In the genomic region with DNA sequence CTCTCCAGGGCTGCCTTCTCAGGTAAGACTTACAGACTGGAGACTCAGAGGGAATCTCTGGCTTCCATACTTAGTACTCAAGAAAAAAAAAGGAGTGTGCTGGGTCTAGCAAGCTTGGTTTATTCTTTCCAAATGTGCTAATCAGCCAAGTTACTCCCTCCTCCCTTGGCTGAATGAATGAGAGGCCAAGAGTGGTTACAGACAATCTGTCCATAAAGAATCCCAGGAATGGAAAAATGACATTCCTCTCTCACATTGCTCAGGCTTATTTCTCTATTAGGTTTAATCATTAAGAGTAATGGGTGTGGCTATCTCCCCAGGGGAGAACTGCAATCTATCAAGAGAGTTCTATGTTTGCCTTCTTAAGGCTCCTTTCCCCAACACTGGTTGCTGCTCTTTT, we compare ENCODE assay signal across 21 cellular contexts.
A peak's percentile ranks its signal among the peaks of the same experiment; 100 is the strongest.
DNase-seq lines count a peak whose midpoint lies in the region; ATAC-seq, FAIRE-seq and TF ChIP-seq lines count a peak whose summit lies in the region.
"Had no signal": no experiment of that assay in that cellular context is flagged by ENCODE, and none has a peak within 500 bp of the region (broad histone marks: within the 10 kb centered on the region; RNA-seq: fewer than 3 reads in every experiment).

No MANE protein-coding gene starts in this region.

- H3K79me2 ChIP-seq in SK-N-SH (ENCODE audit: insufficient read depth) (no peaks in the 10 kb centered on the region), HepG2 (ENCODE audit: insufficient read depth, low read length) (no peaks in the 10 kb centered on the region)

- in situ Hi-C loops in HepG2 (cut with HindIII; ENCODE audit: extremely low pct_ligation_motif_present, low pct_unique_long_range_greater_than_20kb): no loop called here

- peaks cover 0 to 22% of the 10 kb centered on the region in 2 experiments; a peak in 2 of 4 replicates for H3K4me1 ChIP-seq in SK-N-SH (ENCODE audit: control insufficient read depth in 1 of 2, insufficient read depth in 2 of 2, low read depth in 1 of 2, low read length in 1 of 2)
- H3K4me1 ChIP-seq in upper lobe of right lung: no peaks in the 10 kb centered on the region
- H3K4me1 ChIP-seq in right atrium auricular region: no peaks in the 10 kb centered on the region
- H3K4me1 ChIP-seq in HepG2 (ENCODE audit: insufficient read depth, low read length): no peaks in the 10 kb centered on the region
- H3K4me1 ChIP-seq: psoas muscle, uterus had no signal

- H3K27me3 ChIP-seq in SK-N-SH (ENCODE audit: insufficient read depth) (no peaks in the 10 kb centered on the region), upper lobe of right lung (no peaks in the 10 kb centered on the region), right atrium auricular region (no peaks in the 10 kb centered on the region), HepG2 (ENCODE audit: control insufficient read depth in 1 of 2, insufficient read depth in 2 of 2, low read length in 2 of 2) (no peaks in the 10 kb centered on the region)
- H3K27me3 ChIP-seq: uterus had no signal

- H3K4me3 ChIP-seq in SK-N-SH (ENCODE audit: low read depth in 2 of 2, low read length in 1 of 2) (no peak overlapping the region), choroid plexus epithelial cell (ENCODE audit: low read depth, low read length) (no peak overlapping the region), upper lobe of right lung (no peak overlapping the region), right atrium auricular region (no peak overlapping the region), HepG2 (replicated peaks in 1 of 3; ENCODE audit: insufficient read depth in 1 of 3, low read depth in 2 of 3, low read length in 3 of 3) (no peak overlapping the region)
- H3K4me3 ChIP-seq: GM12878, psoas muscle, uterus had no signal

- no peaks in the 10 kb centered on the region for H3F3A ChIP-seq in SK-N-SH (replicated peaks; ENCODE audit: insufficient read depth)

- H3K9ac ChIP-seq in SK-N-SH: no peak overlapping the region
- H3K9ac ChIP-seq in HepG2 (ENCODE audit: insufficient read depth, low read depth, low read length): no peak overlapping the region

- POLR2A ChIA-PET in SK-N-SH (lab: Yijun Ruan, JAX) (no interaction called here), HepG2 (lab: Yijun Ruan, JAX) (no interaction called here)

- DNase-seq in SK-N-SH (no peak), choroid plexus epithelial cell (ENCODE audit: low read depth) (peak; percentile 4), kidney glomerular epithelial cell (lab: John Stamatoyannopoulos, UW) (peak; percentile 95), upper lobe of right lung (no peak), right atrium auricular region (ENCODE audit: low spot score) (no peak), HepG2 (ENCODE audit: low spot score) (no peak), H54 (ENCODE audit: insufficient read length, low spot score) (no peak)
- DNase-seq: 8988T; activated CD4-positive, alpha-beta T cell treated with anti-CD3 and anti-CD28 coated beads for 4 hours; activated naive CD8-positive, alpha-beta T cell treated with anti-CD3 and anti-CD28 coated beads, Interleukin-2, amount 10 ng/mL, durations not matched to agents 7 days and 5 days; DMS 273 treated with DMSO at 0.1 percent for 48 hours; head of caudate nucleus; NCI-H187; NCI-H510A; psoas muscle; uterus had no signal

- no peak for TF ChIP-seq CTCF in SK-N-SH (IDR thresholded peaks at IDR 0.05)
- TF ChIP-seq CTCF in choroid plexus epithelial cell (conservative IDR thresholded peaks at IDR 0.05; ENCODE audit: low read depth, low read length): no peak
- no peak for TF ChIP-seq CTCF in upper lobe of right lung (IDR thresholded peaks at IDR 0.05)
- TF ChIP-seq CTCF in right atrium auricular region (IDR thresholded peaks at IDR 0.05): no peak
- TF ChIP-seq CTCF in HepG2 (CRISPR knock-in tag; IDR thresholded peaks at IDR 0.05): no peak

- H2AFZ ChIP-seq in SK-N-SH (ENCODE audit: low read depth) (no peak overlapping the region), HepG2 (ENCODE audit: low read length) (no peak overlapping the region)

- peak; percentile 88 for ATAC-seq in SK-N-SH treated with all-trans-retinoic acid at 6 μM for 48 hours
- peak; percentile 71 for ATAC-seq in upper lobe of right lung
- ATAC-seq in HepG2: no peak
- ATAC-seq: GM12878, psoas muscle had no signal

- CTCF ChIA-PET in SK-N-SH (lab: Yijun Ruan, JAX) (interaction anchor here (1.1 kb wide), 1 partner anchor 137 kb away, joined by 5 read pairs; no protein-coding TSS in a partner anchor), HepG2 (lab: Yijun Ruan, JAX; ENCODE audit: low intra/inter-chr PET ratio, low total read pairs) (no interaction called here)

- H3K27ac ChIP-seq in SK-N-SH (ENCODE audit: low read depth in 2 of 2, low read length in 1 of 2): peak overlapping the region in 1 of 2 experiments; percentile 69; a peak in 2 of 4 replicates
- no peak overlapping the region for H3K27ac ChIP-seq in upper lobe of right lung
- no peak overlapping the region for H3K27ac ChIP-seq in right atrium auricular region
- no peak overlapping the region for H3K27ac ChIP-seq in HepG2 (ENCODE audit: extremely low read length, insufficient read depth, low read length)
- H3K27ac ChIP-seq: HL-60, psoas muscle, uterus had no signal

- TF ChIP-seq RAD21 in SK-N-SH (IDR thresholded peaks at IDR 0.05; ENCODE audit: low read length) (no peak), HepG2 (CRISPR knock-in tag; IDR thresholded peaks at IDR 0.05) (no peak)

- no TSS peak for BruUV-seq in HepG2 (replicated peaks; lab: Mats Ljungman, UMichigan)

- FAIRE-seq in HepG2 (lab: Jason Lieb, UNC): no peak
- FAIRE-seq in H54 (lab: Jason Lieb, UNC): no peak
- FAIRE-seq: endothelial cell of umbilical vein, GM12878, TTC549 had no signal

- TF ChIP-seq EP300 in SK-N-SH (IDR thresholded peaks at IDR 0.05; ENCODE audit: borderline replicate concordance in 1 of 2, low read depth in 1 of 2, low read length in 1 of 2): no peak
- no peak for TF ChIP-seq EP300 in HepG2 (IDR thresholded peaks at IDR 0.05; ENCODE audit: low read depth in 2 of 2, low read length in 2 of 2)
- no peak for TF ChIP-seq EP300 in HepG2 (CRISPR knock-in tag; IDR thresholded peaks at IDR 0.05; ENCODE audit: borderline replicate concordance)

- H3K9me2 ChIP-seq in SK-N-SH: no peaks in the 10 kb centered on the region

- TF ChIP-seq POLR2A in HepG2 (IDR thresholded peaks at IDR 0.05; ENCODE audit: insufficient read depth in 1 of 2, low read depth in 2 of 2, low read length in 2 of 2): no peak
- TF ChIP-seq POLR2A in H54 (IDR thresholded peaks at IDR 0.05; ENCODE audit: low read depth, low read length): no peak

- no peaks in the 10 kb centered on the region for H4K20me1 ChIP-seq in SK-N-SH (ENCODE audit: insufficient read depth)
- no peaks in the 10 kb centered on the region for H4K20me1 ChIP-seq in HepG2 (ENCODE audit: insufficient read depth, low read length)

- intact Hi-C loops in upper lobe of right lung (cut with DNase I) (no loop called here), HepG2 (cut with micrococcal nuclease; ENCODE audit: unreplicated experiment) (no loop called here)

- no peaks in the 10 kb centered on the region for H3K36me3 ChIP-seq in SK-N-SH (replicated peaks in 1 of 2; ENCODE audit: control insufficient read depth in 1 of 2, insufficient read depth in 2 of 2, low read length in 1 of 2)
- no peaks in the 10 kb centered on the region for H3K36me3 ChIP-seq in upper lobe of right lung
- no peaks in the 10 kb centered on the region for H3K36me3 ChIP-seq in right atrium auricular region
- H3K36me3 ChIP-seq in HepG2 (replicated peaks in 1 of 2; ENCODE audit: control insufficient read depth in 1 of 2, insufficient read depth in 2 of 2, low read length in 2 of 2): no peaks in the 10 kb centered on the region
- H3K36me3 ChIP-seq: uterus had no signal

- H3K4me2 ChIP-seq in SK-N-SH (no peak overlapping the region), HepG2 (ENCODE audit: low read depth, low read length) (no peak overlapping the region)

- H3K9me3 ChIP-seq in SK-N-SH (no peaks in the 10 kb centered on the region), upper lobe of right lung (no peaks in the 10 kb centered on the region), right atrium auricular region (no peaks in the 10 kb centered on the region), HepG2 (ENCODE audit: low read length) (no peaks in the 10 kb centered on the region)
- H3K9me3 ChIP-seq: psoas muscle, uterus had no signal

TF ChIP-seq in SK-N-SH treated with all-trans-retinoic acid at 6 μM for 48 hours, 23 proteins besides CTCF, POLR2A, EP300 and RAD21 (continues in another document):
- TF ChIP-seq ZFP30 (CRISPR knock-in tag; IDR thresholded peaks at IDR 0.05): no peak
- TF ChIP-seq ARNTL (CRISPR knock-in tag; IDR thresholded peaks at IDR 0.05; ENCODE audit: borderline replicate concordance, low read depth): no peak

TF ChIP-seq in HepG2, 621 proteins besides CTCF, POLR2A, EP300 and RAD21 (continues in another document):
- TF ChIP-seq THAP11 (CRISPR knock-in tag; IDR thresholded peaks at IDR 0.05): no peak
- TF ChIP-seq, protein P1, sequence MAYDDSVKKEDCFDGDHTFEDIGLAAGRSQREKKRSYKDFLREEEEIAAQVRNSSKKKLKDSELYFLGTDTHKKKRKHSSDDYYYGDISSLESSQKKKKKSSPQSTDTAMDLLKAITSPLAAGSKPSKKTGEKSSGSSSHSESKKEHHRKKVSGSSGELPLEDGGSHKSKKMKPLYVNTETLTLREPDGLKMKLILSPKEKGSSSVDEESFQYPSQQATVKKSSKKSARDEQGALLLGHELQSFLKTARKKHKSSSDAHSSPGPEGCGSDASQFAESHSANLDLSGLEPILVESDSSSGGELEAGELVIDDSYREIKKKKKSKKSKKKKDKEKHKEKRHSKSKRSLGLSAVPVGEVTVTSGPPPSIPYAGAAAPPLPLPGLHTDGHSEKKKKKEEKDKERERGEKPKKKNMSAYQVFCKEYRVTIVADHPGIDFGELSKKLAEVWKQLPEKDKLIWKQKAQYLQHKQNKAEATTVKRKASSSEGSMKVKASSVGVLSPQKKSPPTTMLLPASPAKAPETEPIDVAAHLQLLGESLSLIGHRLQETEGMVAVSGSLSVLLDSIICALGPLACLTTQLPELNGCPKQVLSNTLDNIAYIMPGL (CRISPR knock-in tag; IDR thresholded peaks at IDR 0.05; ENCODE audit: borderline replicate concordance in 1 of 2, low read depth in 1 of 2): no peak

Comparison
In these comparisons a context has a peak if more than half of its experiments do, and no peak if none do; other contexts are left out.
1. DNase-seq: peak in choroid plexus epithelial cell (single experiment) and kidney glomerular epithelial cell (single experiment); none in SK-N-SH (single experiment), upper lobe of right lung (single experiment), right atrium auricular region (single experiment), HepG2 (single experiment) and H54 (single experiment).